18 cellular contexts compared by ENCODE assay signal in the genomic region with DNA sequence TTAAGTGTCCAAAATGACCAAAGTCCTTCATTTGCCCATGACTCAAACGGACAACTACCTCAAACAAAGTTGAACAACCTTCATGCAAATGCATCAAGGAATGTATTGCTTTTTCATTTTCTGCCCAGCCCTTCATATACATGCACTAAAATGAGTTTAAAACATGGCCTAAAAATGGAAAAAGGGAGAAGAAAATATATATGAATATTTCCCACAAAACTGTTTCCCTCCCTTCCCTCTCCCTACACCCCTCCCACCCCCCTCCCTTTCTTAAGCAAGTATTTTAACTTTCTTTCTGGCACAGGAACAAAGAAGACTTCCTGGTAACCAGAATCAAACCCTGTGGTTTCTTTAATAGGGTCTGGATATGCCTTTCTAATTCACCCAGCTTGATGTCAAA. TPM values are rescaled to one million over a fixed set of nuclear protein-coding genes. Genes with fewer than 3 reads are reported as not detected.
DNase-seq lines count a peak whose midpoint lies in the region; ATAC-seq and TF ChIP-seq lines count a peak whose summit lies in the region.
"Had no signal": no experiment of that assay in that cellular context is flagged by ENCODE, and none has a peak within 500 bp of the region (broad histone marks: within the 10 kb centered on the region; RNA-seq: fewer than 3 reads in every experiment).

No MANE protein-coding gene starts in this region.

- no peaks in the 10 kb centered on the region for H3K27me3 ChIP-seq in CD4-positive, alpha-beta T cell (ENCODE audit: control insufficient read depth, insufficient read depth, low read length)
- H3K27me3 ChIP-seq: BLaER1 treated with 17β-estradiol and CSF1 and Interleukin-3, amounts not matched to agents 10 nM and 100 nM had no signal

- POLR2A ChIA-PET in CD4-positive, alpha-beta T cell (lab: Charles Lee) = interaction anchor here (0.9 kb wide), 1 partner anchor 13 kb away, joined by 4 read pairs; no protein-coding TSS in a partner anchor

- no peaks in the 10 kb centered on the region for H3K9me3 ChIP-seq in CD4-positive, alpha-beta T cell (ENCODE audit: control insufficient read depth, low read length)
- H3K9me3 ChIP-seq: BLaER1 treated with 17β-estradiol and CSF1 and Interleukin-3, amounts not matched to agents 10 nM and 100 nM had no signal

- DNase-seq in activated CD4-positive, alpha-beta T cell treated with anti-CD3 and anti-CD28 coated beads, Interleukin-2, amount 10 ng/mL, durations not matched to agents 24 days and 14 days = no peak
- DNase-seq in activated CD4-positive, alpha-beta T cell treated with anti-CD3 and anti-CD28 coated beads, Interleukin-2, amount 50 U/mL, for 4 hours = no peak
- DNase-seq in activated naive CD4-positive, alpha-beta T cell (lab: John Stamatoyannopoulos, UW) = no peak
- DNase-seq in CD4-positive, alpha-beta T cell = no peak
- no peak for DNase-seq in amniotic stem cell (lab: John Stamatoyannopoulos, UW)
- DNase-seq: 8988T; ACHN; Calu3; CD4-positive, CD25-positive, alpha-beta regulatory T cell; DMS 273 treated with DMSO at 0.1 percent for 48 hours; DMS79; GOT3; H9 had no signal

- H3K4me1 Mint-ChIP-seq in activated CD4-positive, alpha-beta T cell treated with anti-CD3 and anti-CD28 coated beads, Interleukin-2, amount 10 ng/mL, durations not matched to agents 24 days and 14 days = peaks cover 30% of the 10 kb centered on the region
- H3K4me1 Mint-ChIP-seq in activated naive CD4-positive, alpha-beta T cell treated with anti-CD3 and anti-CD28 coated beads, Interleukin-2, amount 50 U/mL, for 24 hours = peaks cover 32% of the 10 kb centered on the region
- peaks cover 13% of the 10 kb centered on the region for H3K4me1 Mint-ChIP-seq in CD4-positive, alpha-beta T cell (ENCODE audit: low read depth)
- peaks cover 28% of the 10 kb centered on the region for H3K4me1 Mint-ChIP-seq in activated T-helper 17 cell treated with anti-CD3 and anti-CD28 coated beads, Interleukin-2, amount 50 U/mL, for 72 hours

- no peak for ATAC-seq in CD4-positive, alpha-beta T cell (ENCODE audit: poor library complexity)
- no peak for ATAC-seq in activated T-helper 17 cell treated with anti-CD3 and anti-CD28 coated beads, Interleukin-2, amount 50 U/mL, for 72 hours (replicated peaks)
- ATAC-seq in GM18870 (IDR thresholded peaks at IDR 0.05; ENCODE audit: unreplicated experiment) = no peak
- ATAC-seq: GM12878 had no signal

- CTCF ChIA-PET in CD4-positive, alpha-beta T cell (lab: Charles Lee) = no interaction called here

- H3K27ac ChIP-seq in CD4-positive, alpha-beta T cell (ENCODE audit: low read depth, low read length) = no peak overlapping the region

- no peak for TF ChIP-seq CTCF in CD4-positive, alpha-beta T cell (IDR thresholded peaks at IDR 0.05)

- H3K36me3 Mint-ChIP-seq in activated CD4-positive, alpha-beta T cell treated with anti-CD3 and anti-CD28 coated beads, Interleukin-2, amount 10 ng/mL, durations not matched to agents 24 days and 14 days (ENCODE audit: low read depth) = peaks cover 51% of the 10 kb centered on the region
- peaks cover 18% of the 10 kb centered on the region for H3K36me3 Mint-ChIP-seq in activated naive CD4-positive, alpha-beta T cell treated with anti-CD3 and anti-CD28 coated beads, Interleukin-2, amount 50 U/mL, for 24 hours
- peaks cover 45% of the 10 kb centered on the region for H3K36me3 Mint-ChIP-seq in CD4-positive, alpha-beta T cell (ENCODE audit: low read depth)
- peaks cover 62% of the 10 kb centered on the region for H3K36me3 Mint-ChIP-seq in activated T-helper 17 cell treated with anti-CD3 and anti-CD28 coated beads, Interleukin-2, amount 50 U/mL, for 72 hours (ENCODE audit: low read depth)

- intact Hi-C loops in activated CD4-positive, alpha-beta T cell treated with anti-CD3 and anti-CD28 coated beads, Interleukin-2, amount 10 ng/mL, durations not matched to agents 24 days and 14 days (cut with micrococcal nuclease) = loop anchor here (5.0 to 10.0 kb wide), 2 partner anchors 35 to 202 kb away; a partner anchor contains a TSS
- intact Hi-C loops in CD4-positive, alpha-beta T cell (cut with DNase I, micrococcal nuclease) = loop anchor here in 1 of 2 experiments (10.0 kb wide), 1 partner anchor 602 kb away; no protein-coding TSS in a partner anchor

- no peak overlapping the region for H3K4me3 Mint-ChIP-seq in activated CD4-positive, alpha-beta T cell treated with anti-CD3 and anti-CD28 coated beads, Interleukin-2, amount 10 ng/mL, durations not matched to agents 24 days and 14 days
- H3K4me3 Mint-ChIP-seq in activated naive CD4-positive, alpha-beta T cell treated with anti-CD3 and anti-CD28 coated beads, Interleukin-2, amount 50 U/mL, for 24 hours = no peak overlapping the region
- peak overlapping the region; percentile 50 for H3K4me3 Mint-ChIP-seq in CD4-positive, alpha-beta T cell
- H3K4me3 Mint-ChIP-seq in activated T-helper 17 cell treated with anti-CD3 and anti-CD28 coated beads, Interleukin-2, amount 50 U/mL, for 72 hours = no peak overlapping the region
- H3K4me3 Mint-ChIP-seq: H9 had no signal

- H3K27ac Mint-ChIP-seq in activated CD4-positive, alpha-beta T cell treated with anti-CD3 and anti-CD28 coated beads, Interleukin-2, amount 10 ng/mL, durations not matched to agents 24 days and 14 days = peak overlapping the region; percentile 30
- H3K27ac Mint-ChIP-seq in activated naive CD4-positive, alpha-beta T cell treated with anti-CD3 and anti-CD28 coated beads, Interleukin-2, amount 50 U/mL, for 24 hours = peak overlapping the region; percentile 92
- H3K27ac Mint-ChIP-seq in CD4-positive, alpha-beta T cell = no peak overlapping the region
- peak overlapping the region; percentile 12 for H3K27ac Mint-ChIP-seq in activated T-helper 17 cell treated with anti-CD3 and anti-CD28 coated beads, Interleukin-2, amount 50 U/mL, for 72 hours

- H3K9me3 Mint-ChIP-seq in activated CD4-positive, alpha-beta T cell treated with anti-CD3 and anti-CD28 coated beads, Interleukin-2, amount 10 ng/mL, durations not matched to agents 24 days and 14 days = no peaks in the 10 kb centered on the region
- H3K9me3 Mint-ChIP-seq in activated naive CD4-positive, alpha-beta T cell treated with anti-CD3 and anti-CD28 coated beads, Interleukin-2, amount 50 U/mL, for 24 hours = no peaks in the 10 kb centered on the region
- no peaks in the 10 kb centered on the region for H3K9me3 Mint-ChIP-seq in CD4-positive, alpha-beta T cell
- no peaks in the 10 kb centered on the region for H3K9me3 Mint-ChIP-seq in activated T-helper 17 cell treated with anti-CD3 and anti-CD28 coated beads, Interleukin-2, amount 50 U/mL, for 72 hours
- H3K9me3 Mint-ChIP-seq: CD4-positive, CD25-positive, alpha-beta regulatory T cell; H9 had no signal

- H3K27me3 Mint-ChIP-seq in activated CD4-positive, alpha-beta T cell treated with anti-CD3 and anti-CD28 coated beads, Interleukin-2, amount 10 ng/mL, durations not matched to agents 24 days and 14 days = no peaks in the 10 kb centered on the region
- H3K27me3 Mint-ChIP-seq in activated naive CD4-positive, alpha-beta T cell treated with anti-CD3 and anti-CD28 coated beads, Interleukin-2, amount 50 U/mL, for 24 hours = no peaks in the 10 kb centered on the region
- H3K27me3 Mint-ChIP-seq in CD4-positive, alpha-beta T cell = no peaks in the 10 kb centered on the region
- no peaks in the 10 kb centered on the region for H3K27me3 Mint-ChIP-seq in activated T-helper 17 cell treated with anti-CD3 and anti-CD28 coated beads, Interleukin-2, amount 50 U/mL, for 72 hours

RNA-seq across cellular contexts. Expression of a gene that starts 5.5 kb away (rescaled TPM):
- total RNA-seq in activated CD4-positive, alpha-beta T cell treated with anti-CD3 and anti-CD28 coated beads, Interleukin-2, amount 10 ng/mL, durations not matched to agents 24 days and 14 days = 20.8 and 21.8 TPM in 2 replicates
- 10 to 100 TPM; 16.7 to 17.1 TPM for total RNA-seq in CD4-positive, alpha-beta T cell
- total RNA-seq in activated T-helper 17 cell treated with anti-CD3 and anti-CD28 coated beads, Interleukin-2, amount 50 U/mL, for 72 hours = 10 to 100 TPM; 20.2 to 20.7 TPM

RNA-seq across cellular contexts. Expression of a gene that starts 44.1 kb away (rescaled TPM):
- total RNA-seq in activated CD4-positive, alpha-beta T cell treated with anti-CD3 and anti-CD28 coated beads, Interleukin-2, amount 10 ng/mL, durations not matched to agents 24 days and 14 days = 70.9 and 73.0 TPM in 2 replicates
- 10 to 100 TPM; 24.7 to 28.7 TPM for total RNA-seq in CD4-positive, alpha-beta T cell
- total RNA-seq in activated T-helper 17 cell treated with anti-CD3 and anti-CD28 coated beads, Interleukin-2, amount 50 U/mL, for 72 hours = 10 to 100 TPM; 50.4 to 69.0 TPM

RNA-seq across cellular contexts. Expression of a gene that starts 54.3 kb away (rescaled TPM):
- 89.1 and 90.4 TPM in 2 replicates for total RNA-seq in activated CD4-positive, alpha-beta T cell treated with anti-CD3 and anti-CD28 coated beads, Interleukin-2, amount 10 ng/mL, durations not matched to agents 24 days and 14 days
- 100 to 1,000 TPM in 1 of 2 experiments, 10 to 100 TPM in 1; 99.6 to 108 TPM for total RNA-seq in CD4-positive, alpha-beta T cell
- total RNA-seq in activated T-helper 17 cell treated with anti-CD3 and anti-CD28 coated beads, Interleukin-2, amount 50 U/mL, for 72 hours = 10 to 100 TPM; 63.7 to 81.9 TPM
